ENCODE assay signal across 20 cellular contexts in genomic region chr17:76438906-76439305, GRCh38. TPM values are rescaled to one million over a fixed set of nuclear protein-coding genes. Genes with fewer than 3 reads are reported as not detected.
"Had no signal": no experiment of that assay in that cellular context is flagged by ENCODE, and none has a peak within 500 bp of the region (broad histone marks: within the 10 kb centered on the region; RNA-seq: fewer than 3 reads in every experiment).

No MANE protein-coding gene starts in this region.

- ATAC-seq: lower lobe of right lung; stimulated activated naive CD8-positive, alpha-beta T cell treated with anti-CD3 and anti-CD28 coated beads, Interleukin-15, Interleukin-2, amounts not matched to agents 100 U/mL and 50 U/mL, for 24 hours had no signal

- DNase-seq: activated CD4-positive, alpha-beta memory T cell treated with anti-CD3 and anti-CD28 coated beads, Interleukin-2, amount 10 ng/mL, durations not matched to agents 7 days and 5 days; activated CD4-positive, alpha-beta T cell treated with anti-CD3 and anti-CD28 coated beads for 1 hour; activated naive CD4-positive, alpha-beta T cell treated with Interleukin-2 at 50 U/mL for 16 hours; caudate nucleus; effector CD8-positive, alpha-beta T cell; hippocampal formation; lower lobe of right lung; midbrain; naive B cell; sigmoid colon; stimulated activated CD4-positive, alpha-beta T cell treated with anti-CD3 and anti-CD28 coated beads, Interleukin-12 subunit alpha, Interleukin-12 subunit beta, amount 100 ng/mL, for 4 hours; stimulated activated naive CD8-positive, alpha-beta T cell treated with anti-CD3 and anti-CD28 coated beads, Interleukin-15, Interleukin-2, amounts not matched to agents 100 U/mL and 50 U/mL, for 24 hours; SW 1271; T-helper 9 cell; testis had no signal

- H3K4me3 ChIP-seq: coronary artery, lower lobe of right lung, sigmoid colon, testis had no signal

- H3K27me3 ChIP-seq: sigmoid colon, testis had no signal

- H3K9me3 ChIP-seq: lower lobe of right lung, sigmoid colon, testis had no signal

- H3K27ac ChIP-seq: coronary artery, epithelial cell of prostate, lower lobe of right lung, sigmoid colon, testis had no signal

- H3K36me3 ChIP-seq: lower lobe of right lung, sigmoid colon had no signal

- H3K4me1 ChIP-seq: lower lobe of right lung, sigmoid colon, testis had no signal

RNA-seq across cellular contexts. Expression of gene AANAT, which starts 28.5 kb away (rescaled TPM):
- total RNA-seq: activated CD4-positive, alpha-beta memory T cell treated with anti-CD3 and anti-CD28 coated beads, Interleukin-2, amount 10 ng/mL, durations not matched to agents 7 days and 5 days; activated T-helper 1 cell treated with anti-CD3 and anti-CD28 coated beads, Interleukin-12 subunit alpha, Interleukin-12 subunit beta, Interleukin-2, Interleukin-4 antibody, amounts not matched to agents 30 ng/mL and 10 ng/mL and 1 ng/mL, durations not matched to agents 14 hours and 24 hours and 36 hours; kidney epithelial cell; lower lobe of right lung; sigmoid colon; ureter had no signal
